ENCODE assay signal across 8 cellular contexts in the genomic region with DNA sequence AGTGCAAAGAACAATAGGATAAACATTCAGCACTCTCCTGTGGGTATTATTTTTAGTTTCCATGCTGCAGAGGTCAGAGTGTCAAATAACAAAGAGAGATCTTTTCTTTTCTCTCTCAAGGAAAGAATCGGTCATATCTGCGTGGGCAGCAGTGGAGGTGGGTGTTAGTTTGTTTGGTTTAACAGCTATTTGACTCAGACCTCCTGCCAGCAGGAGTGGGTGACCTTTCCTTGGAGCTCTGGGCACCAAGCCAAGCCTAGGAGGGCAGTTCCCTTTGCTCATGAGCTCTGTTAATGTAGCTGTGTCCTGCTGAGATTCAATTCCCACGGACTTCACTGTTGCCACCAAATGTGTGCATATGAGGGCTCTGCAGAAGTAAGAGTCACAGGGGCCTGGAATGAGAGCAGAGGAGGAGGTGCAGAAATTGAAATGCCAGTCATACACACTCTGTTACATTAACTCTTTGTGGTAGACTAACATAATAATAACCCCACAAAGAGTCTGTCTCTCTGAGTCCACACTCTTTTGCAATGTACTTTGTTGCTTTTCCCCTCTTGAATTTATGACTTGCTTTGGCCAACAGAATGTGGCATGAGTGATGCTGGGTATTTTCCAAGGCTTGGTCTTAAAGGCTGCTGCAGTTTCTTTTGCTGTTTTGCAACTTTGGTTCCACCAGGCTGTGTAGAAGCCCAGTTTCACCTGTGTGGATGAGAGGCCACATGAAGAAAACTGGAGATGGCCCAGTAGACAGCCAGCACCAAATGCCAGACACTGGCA.
A peak's percentile ranks its signal among the peaks of the same experiment; 100 is the strongest.
DNase-seq lines count a peak whose midpoint lies in the region; ATAC-seq lines count a peak whose summit lies in the region.

No MANE protein-coding gene starts in this region.

- H3K9me3 ChIP-seq in SJCRH30 (replicated peaks) (no peaks in the 10 kb centered on the region), skeletal muscle satellite cell (replicated peaks; ENCODE audit: low read length) (no peaks in the 10 kb centered on the region)

- peak; percentile 44 for DNase-seq in NCI-H2171 treated with DMSO at 0.1 percent for 48 hours (lab: John Stamatoyannopoulos, UW)
- DNase-seq in NCI-H2171 (lab: John Stamatoyannopoulos, UW): no peak
- peak; percentile 88 to 94 for DNase-seq in SJCRH30
- DNase-seq in fibroblast of gingiva (ENCODE audit: low read depth): peak; percentile 54
- no peak for DNase-seq in GDM1 (lab: John Stamatoyannopoulos, UW)

- H3K27me3 ChIP-seq in SJCRH30 (no peaks in the 10 kb centered on the region), skeletal muscle satellite cell (ENCODE audit: control insufficient read depth, insufficient read depth, low read length) (no peaks in the 10 kb centered on the region)

- peaks cover 41% of the 10 kb centered on the region for H3K4me1 ChIP-seq in SJCRH30
- H3K4me1 ChIP-seq in skeletal muscle satellite cell (ENCODE audit: control insufficient read depth, insufficient read depth, low read length): peaks cover 14% of the 10 kb centered on the region

- H3K4me2 ChIP-seq in skeletal muscle satellite cell (ENCODE audit: low read length): peak overlapping the region; percentile 40

- no peak overlapping the region for H3K27ac ChIP-seq in SJCRH30

- no peak for ATAC-seq in GM18873 (IDR thresholded peaks at IDR 0.05; ENCODE audit: low FRiP score, unreplicated experiment)
- ATAC-seq in GM18868 (IDR thresholded peaks at IDR 0.05; ENCODE audit: unreplicated experiment): no peak

- H3K4me3 ChIP-seq in SJCRH30 (no peak overlapping the region), skeletal muscle satellite cell (ENCODE audit: low read length) (no peak overlapping the region)

- no peaks in the 10 kb centered on the region for H3K36me3 ChIP-seq in SJCRH30
- H3K36me3 ChIP-seq in skeletal muscle satellite cell (ENCODE audit: insufficient read depth, low read length): no peaks in the 10 kb centered on the region

- H3K9ac ChIP-seq in skeletal muscle satellite cell (ENCODE audit: low read depth, low read length): no peak overlapping the region

Comparison
In these comparisons a context has a peak if more than half of its experiments do, and no peak if none do; other contexts are left out.
1. DNase-seq: peak in NCI-H2171 treated with DMSO at 0.1 percent for 48 hours (single experiment), SJCRH30 (2 of 2) and fibroblast of gingiva (single experiment); none in NCI-H2171 (single experiment) and GDM1 (single experiment).